ENCODE assay signal across 1 cellular context in genomic region chr3:126550488-126551051, GRCh38.
TF ChIP-seq lines count a peak whose summit lies in the region.

No MANE protein-coding gene starts in this region.

TF ChIP-seq in GM12891, 5 proteins besides CTCF, POLR2A, EP300 and RAD21:
- TF ChIP-seq POLR2AphosphoS5 (IDR thresholded peaks at IDR 0.05; ENCODE audit: low read depth, low read length) (no peak), POU2F2 (IDR thresholded peaks at IDR 0.05; ENCODE audit: low read depth, low read length) (no peak)
